15 cellular contexts compared by ENCODE assay signal in the genomic region with DNA sequence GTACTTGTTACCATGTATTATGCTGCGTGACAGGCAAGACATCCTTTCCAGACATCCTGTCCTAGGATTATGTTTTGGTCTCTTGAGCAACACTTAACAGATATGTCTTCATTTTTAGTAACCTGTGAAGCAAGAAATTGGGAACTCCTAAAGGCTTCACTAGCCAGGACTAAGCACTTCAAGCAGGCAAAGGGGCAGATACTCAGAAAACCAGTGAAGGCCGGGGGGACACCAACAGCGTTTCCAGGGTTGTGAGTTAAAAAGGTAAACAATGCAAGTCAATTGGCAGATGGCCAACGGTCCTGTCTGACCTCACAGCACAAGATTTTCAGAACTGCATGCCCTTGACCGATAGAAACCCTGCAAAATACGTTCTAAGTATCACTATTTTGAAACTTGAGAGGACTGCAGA.
DNase-seq lines count a peak whose midpoint lies in the region; ATAC-seq and TF ChIP-seq lines count a peak whose summit lies in the region.
"Had no signal": no experiment of that assay in that cellular context is flagged by ENCODE, and none has a peak within 500 bp of the region (broad histone marks: within the 10 kb centered on the region; RNA-seq: fewer than 3 reads in every experiment).

No MANE protein-coding gene starts in this region.

- ATAC-seq in left lobe of liver: peak; percentile 47
- no peak for ATAC-seq in GM21390 (IDR thresholded peaks at IDR 0.05; ENCODE audit: unreplicated experiment)

- intact Hi-C loops in transverse colon (cut with DNase I; ENCODE audit: low total_unique reads): no loop called here

- peak; percentile 79 for DNase-seq in SIG-M5 treated with dmso at 0.1 percent for 504 hours (lab: John Stamatoyannopoulos, UW; ENCODE audit: unreplicated experiment)
- no peak for DNase-seq in SIG-M5 (lab: John Stamatoyannopoulos, UW)
- DNase-seq in astrocyte of the cerebellum (ENCODE audit: low read depth): peak; percentile 18
- DNase-seq in left lobe of liver (ENCODE audit: low spot score): no peak
- DNase-seq in transverse colon: peak; percentile 39
- DNase-seq in GM03348 (ENCODE audit: low spot score): no peak
- DNase-seq in T-helper 2 cell: no peak
- DNase-seq: activated CD4-positive, alpha-beta T cell treated with anti-CD3 and anti-CD28 coated beads, Interleukin-2, amount 50 U/mL, for 4 hours; activated naive CD4-positive, alpha-beta T cell; immature natural killer cell; NCI-H1694 treated with DMSO at 0.1 percent for 48 hours had no signal

- TF ChIP-seq CTCF in astrocyte of the cerebellum (IDR thresholded peaks at IDR 0.05; ENCODE audit: low read depth, low read length, missing control alignments) (no peak), transverse colon (IDR thresholded peaks at IDR 0.05) (no peak)

- in situ Hi-C loops in astrocyte of the cerebellum (cut with HindIII; ENCODE audit: low sequenced_read_pairs): no loop called here
- in situ Hi-C loops in transverse colon (cut with MboI; ENCODE audit: low pct_ligation_motif_present in 1 of 4, low pct_unique_long_range_greater_than_20kb in 1 of 4, low sequenced_read_pairs in 3 of 4): no loop called here

- no peaks in the 10 kb centered on the region for H3K36me3 ChIP-seq in transverse colon
- H3K36me3 ChIP-seq: HAP-1, tibial nerve had no signal

- no peaks in the 10 kb centered on the region for H3K9me3 ChIP-seq in transverse colon
- H3K9me3 ChIP-seq: HAP-1, tibial nerve had no signal

- TF ChIP-seq EP300 in transverse colon (IDR thresholded peaks at IDR 0.05; ENCODE audit: low read depth): peak; percentile 12

- no peak for TF ChIP-seq POLR2A in transverse colon (IDR thresholded peaks at IDR 0.05)

- no peak overlapping the region for H3K4me3 ChIP-seq in astrocyte of the cerebellum (ENCODE audit: low read depth, low read length)
- H3K4me3 ChIP-seq in transverse colon: no peak overlapping the region
- H3K4me3 ChIP-seq: HAP-1, SK-N-MC, tibial nerve had no signal

- peak overlapping the region in 2 of 4 donors; percentile 10 to 32 for H3K27ac ChIP-seq in transverse colon
- H3K27ac ChIP-seq: SK-N-MC, tibial nerve had no signal

- H3K27me3 ChIP-seq in transverse colon: no peaks in the 10 kb centered on the region

- no peaks in the 10 kb centered on the region for H3K4me1 ChIP-seq in transverse colon
- H3K4me1 ChIP-seq: HAP-1 had no signal

- 31 to 42% methylated on average over 2 to 6 of the region's 6 CpGs for WGBS in transverse colon (ENCODE audit: low coverage in 1 of 2), 2 donors

Comparison
In these comparisons a context has a peak if more than half of its experiments do, and no peak if none do; other contexts are left out.
1. DNase-seq: peak in SIG-M5 treated with dmso at 0.1 percent for 504 hours (single experiment), astrocyte of the cerebellum (single experiment) and transverse colon (single experiment); none in SIG-M5 (single experiment), left lobe of liver (single experiment), GM03348 (single experiment) and T-helper 2 cell (0 of 5).